ENCODE assay signal across 8 cellular contexts in genomic region chr22:23856721-23857605, GRCh38. TPM values are rescaled to one million over a fixed set of nuclear protein-coding genes. Genes with fewer than 3 reads are reported as not detected.
DNase-seq lines count a peak whose midpoint lies in the region; ATAC-seq and TF ChIP-seq lines count a peak whose summit lies in the region.

No MANE protein-coding gene starts in this region.

- H3K27ac Mint-ChIP-seq in activated naive CD4-positive, alpha-beta T cell treated with anti-CD3 and anti-CD28 coated beads, Interleukin-2, amount 50 U/mL, for 24 hours = no peak overlapping the region
- H3K27ac Mint-ChIP-seq in osteocyte (ENCODE audit: unreplicated experiment) = peak overlapping the region; percentile 90

- peaks cover 11% of the 10 kb centered on the region for H3K4me1 ChIP-seq in HAP-1
- peaks cover 6% of the 10 kb centered on the region for H3K4me1 ChIP-seq in MM.1S (ENCODE audit: low read length)

- peaks cover 18% of the 10 kb centered on the region for H3K4me1 Mint-ChIP-seq in activated T-cell treated with anti-CD3 and anti-CD28 coated beads, Interleukin-2, amount 50 U/mL, for 4 hours (ENCODE audit: low read depth)
- peaks cover 18% of the 10 kb centered on the region for H3K4me1 Mint-ChIP-seq in activated naive CD4-positive, alpha-beta T cell treated with anti-CD3 and anti-CD28 coated beads, Interleukin-2, amount 50 U/mL, for 24 hours
- peaks cover 14% of the 10 kb centered on the region for H3K4me1 Mint-ChIP-seq in osteocyte (ENCODE audit: unreplicated experiment)

- in situ Hi-C loops in HAP-1 (cut with MboI; ENCODE audit: low sequenced_read_pairs) = no loop called here

- TF ChIP-seq CTCF in MM.1S (IDR thresholded peaks at IDR 0.05; ENCODE audit: low read length) = peak; percentile 33
- TF ChIP-seq CTCF in osteocyte (IDR thresholded peaks at IDR 0.05) = no peak

- H3K4me3 Mint-ChIP-seq in activated T-cell treated with anti-CD3 and anti-CD28 coated beads, Interleukin-2, amount 50 U/mL, for 4 hours = peak overlapping the region; percentile 87
- peak overlapping the region; percentile 93 for H3K4me3 Mint-ChIP-seq in activated naive CD4-positive, alpha-beta T cell treated with anti-CD3 and anti-CD28 coated beads, Interleukin-2, amount 50 U/mL, for 24 hours
- H3K4me3 Mint-ChIP-seq in osteocyte (ENCODE audit: unreplicated experiment) = peak overlapping the region; percentile 83

- H3K9me2 ChIP-seq in MM.1S (replicated peaks; ENCODE audit: insufficient read depth, low read length) = no peaks in the 10 kb centered on the region

- DNase-seq in activated T-cell treated with anti-CD3 and anti-CD28 coated beads, Interleukin-2, amount 50 U/mL, for 4 hours = no peak
- no peak for DNase-seq in activated T-cell treated with anti-CD3 and anti-CD28 coated beads for 4 hours
- peak; percentile 46 to 71 for DNase-seq in HAP-1 (ENCODE audit: low spot score in 2 of 2)
- DNase-seq in MM.1S = peak; percentile 49
- DNase-seq in head of caudate nucleus = peak in 35 of 42 donors; percentile 27 to 74 (median 51)
- DNase-seq in osteocyte (ENCODE audit: extremely low spot score, unreplicated experiment) = no peak
- DNase-seq in stimulated activated naive CD4-positive, alpha-beta T cell treated with Interleukin-2 at 50 U/mL for 16 hours (lab: John Stamatoyannopoulos, UW) = no peak

- H3K27me3 Mint-ChIP-seq in activated T-cell treated with anti-CD3 and anti-CD28 coated beads, Interleukin-2, amount 50 U/mL, for 4 hours (ENCODE audit: low read depth) = no peaks in the 10 kb centered on the region
- H3K27me3 Mint-ChIP-seq in activated naive CD4-positive, alpha-beta T cell treated with anti-CD3 and anti-CD28 coated beads, Interleukin-2, amount 50 U/mL, for 24 hours = no peaks in the 10 kb centered on the region
- no peaks in the 10 kb centered on the region for H3K27me3 Mint-ChIP-seq in osteocyte (ENCODE audit: unreplicated experiment)

- H3K27me3 ChIP-seq in HAP-1 (ENCODE audit: low read depth) = no peaks in the 10 kb centered on the region
- H3K27me3 ChIP-seq in MM.1S (replicated peaks; ENCODE audit: insufficient read depth, low read length) = no peaks in the 10 kb centered on the region

- no peaks in the 10 kb centered on the region for H3K36me3 Mint-ChIP-seq in activated T-cell treated with anti-CD3 and anti-CD28 coated beads, Interleukin-2, amount 50 U/mL, for 4 hours (ENCODE audit: insufficient read depth)
- H3K36me3 Mint-ChIP-seq in activated naive CD4-positive, alpha-beta T cell treated with anti-CD3 and anti-CD28 coated beads, Interleukin-2, amount 50 U/mL, for 24 hours = no peaks in the 10 kb centered on the region
- H3K36me3 Mint-ChIP-seq in osteocyte (ENCODE audit: unreplicated experiment) = no peaks in the 10 kb centered on the region

- H3K9me3 ChIP-seq in HAP-1 (no peaks in the 10 kb centered on the region), MM.1S (replicated peaks; ENCODE audit: insufficient read depth, low read length) (no peaks in the 10 kb centered on the region)

- H3K79me2 ChIP-seq in MM.1S (ENCODE audit: low read length) = peaks cover 20% of the 10 kb centered on the region

- H3K9ac ChIP-seq in MM.1S (ENCODE audit: low read length) = peak overlapping the region; percentile 72

- H3F3A ChIP-seq in MM.1S (ENCODE audit: insufficient read depth, low read length) = peaks cover 19% of the 10 kb centered on the region

- peak overlapping the region; percentile 80 for H3K27ac ChIP-seq in MM.1S (ENCODE audit: low read length)

- H3K36me3 ChIP-seq in HAP-1 (replicated peaks) (no peaks in the 10 kb centered on the region), MM.1S (replicated peaks; ENCODE audit: insufficient read depth, low read length) (no peaks in the 10 kb centered on the region)

- peak overlapping the region; percentile 94 for H3K4me2 ChIP-seq in MM.1S (ENCODE audit: low read depth, low read length)

- no peaks in the 10 kb centered on the region for H4K20me1 ChIP-seq in MM.1S (ENCODE audit: insufficient read depth, low read length)

- peak overlapping the region; percentile 49 for H3K4me3 ChIP-seq in HAP-1
- H3K4me3 ChIP-seq in MM.1S (ENCODE audit: low read length) = peak overlapping the region; percentile 97

- intact Hi-C loops in head of caudate nucleus (cut with DNase I) = loop anchor here (5.0 kb wide), 1 partner anchor 35 kb away; the partner anchor contains the start of gene MIF

- ATAC-seq in activated T-cell treated with anti-CD3 and anti-CD28 coated beads, Interleukin-2, amount 50 U/mL, for 4 hours = peak; percentile 49 to 51

- H2AFZ ChIP-seq in MM.1S (ENCODE audit: low read length) = peak overlapping the region; percentile 75

- no peaks in the 10 kb centered on the region for H3K9me3 Mint-ChIP-seq in activated T-cell treated with anti-CD3 and anti-CD28 coated beads, Interleukin-2, amount 50 U/mL, for 4 hours
- H3K9me3 Mint-ChIP-seq in activated naive CD4-positive, alpha-beta T cell treated with anti-CD3 and anti-CD28 coated beads, Interleukin-2, amount 50 U/mL, for 24 hours = no peaks in the 10 kb centered on the region
- H3K9me3 Mint-ChIP-seq in osteocyte (ENCODE audit: unreplicated experiment) = no peaks in the 10 kb centered on the region

RNA-seq across cellular contexts. Expression of gene SLC2A11, which starts 0.7 kb away (rescaled TPM):
- total RNA-seq in activated T-cell treated with anti-CD3 and anti-CD28 coated beads, Interleukin-2, amount 50 U/mL, for 4 hours = 1 to 10 TPM; 2.0 to 3.3 (median 2.4) TPM
- total RNA-seq in osteocyte = 19.0 and 22.6 TPM in 2 replicates

RNA-seq across cellular contexts. Expression of gene DERL3, which starts 18.2 kb away (rescaled TPM):
- 1 to 10 TPM; 5.7 to 7.1 (median 6.9) TPM for total RNA-seq in activated T-cell treated with anti-CD3 and anti-CD28 coated beads, Interleukin-2, amount 50 U/mL, for 4 hours
- 0.52 and 0.56 TPM in 2 replicates for total RNA-seq in osteocyte

RNA-seq across cellular contexts. Expression of gene MIF, which starts 37.2 kb away (rescaled TPM):
- total RNA-seq in activated T-cell treated with anti-CD3 and anti-CD28 coated beads, Interleukin-2, amount 50 U/mL, for 4 hours = 1,000 to 10,000 TPM; 1,069 to 1,172 (median 1,160) TPM
- total RNA-seq in osteocyte = 354 and 363 TPM in 2 replicates

Comparison
In these comparisons a context has a peak if more than half of its experiments do, and no peak if none do; other contexts are left out.
1. DNase-seq: peak in HAP-1 (2 of 2), MM.1S (single experiment) and head of caudate nucleus (35 of 42); none in activated T-cell treated with anti-CD3 and anti-CD28 coated beads, Interleukin-2, amount 50 U/mL, for 4 hours (single experiment), activated T-cell treated with anti-CD3 and anti-CD28 coated beads for 4 hours (single experiment), osteocyte (single experiment) and stimulated activated naive CD4-positive, alpha-beta T cell treated with Interleukin-2 at 50 U/mL for 16 hours (single experiment).
2. Peak in every context shown above with its lines, with median percentiles within 50 percentile points of each other: H3K4me3 Mint-ChIP-seq.